Comparison of ENCODE assay signal across 14 cellular contexts in the genomic region with DNA sequence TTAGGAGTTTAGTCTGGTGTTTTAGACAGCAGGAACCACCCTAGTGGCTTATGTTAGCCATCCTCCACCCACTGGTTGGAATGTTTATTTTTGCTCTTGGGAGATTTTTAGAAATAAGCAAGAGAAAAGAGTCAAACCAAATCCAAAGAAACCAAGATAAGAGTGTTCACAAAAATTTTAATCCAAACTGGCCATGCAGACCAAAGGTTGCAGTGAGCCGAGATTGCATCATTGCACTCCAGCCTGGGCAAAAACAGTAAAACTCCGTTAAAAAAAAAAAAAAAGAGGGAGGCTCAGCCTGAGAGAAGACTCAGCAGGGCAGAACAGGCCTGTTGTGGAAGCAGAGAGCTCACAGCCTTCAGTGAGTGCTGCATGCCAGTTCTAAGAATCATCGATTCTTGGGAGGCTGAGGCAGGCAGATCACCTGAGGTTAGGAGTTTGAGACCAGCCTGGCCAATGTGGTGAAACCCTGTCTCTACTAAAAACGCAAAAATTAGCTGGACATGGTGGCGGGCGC. TPM values are rescaled to one million over a fixed set of nuclear protein-coding genes. Genes with fewer than 3 reads are reported as not detected.
A peak's percentile ranks its signal among the peaks of the same experiment; 100 is the strongest.
DNase-seq lines count a peak whose midpoint lies in the region; ATAC-seq, FAIRE-seq and TF ChIP-seq lines count a peak whose summit lies in the region.
"Had no signal": no experiment of that assay in that cellular context is flagged by ENCODE, and none has a peak within 500 bp of the region (broad histone marks: within the 10 kb centered on the region; RNA-seq: fewer than 3 reads in every experiment).

No MANE protein-coding gene starts in this region.

- no peak overlapping the region for H3K4me2 ChIP-seq in K562 (ENCODE audit: insufficient read depth, low read length)

- H2AFZ ChIP-seq in K562 (ENCODE audit: low read depth, low read length), result no peak overlapping the region

- H3K4me1 ChIP-seq in K562 (replicated peaks in 1 of 2; ENCODE audit: control insufficient read depth in 2 of 2, insufficient read depth in 2 of 2, low read length in 2 of 2) (peaks cover 0 to 3% of the 10 kb centered on the region in 2 experiments; a peak in 1 of 5 replicates), right lobe of liver (peaks cover 0 to 45% (median 12%) of the 10 kb centered on the region in 4 donors), upper lobe of right lung (no peaks in the 10 kb centered on the region), tibial nerve (no peaks in the 10 kb centered on the region)

- H3K27me3 ChIP-seq in K562 (ENCODE audit: control insufficient read depth in 2 of 2, insufficient read depth in 2 of 2, low read length in 2 of 2) (no peaks in the 10 kb centered on the region), right lobe of liver (no peaks in the 10 kb centered on the region), upper lobe of right lung (no peaks in the 10 kb centered on the region), tibial nerve (no peaks in the 10 kb centered on the region)

- H3K4me1 Mint-ChIP-seq in immature natural killer cell, result peaks cover 9 to 10% of the 10 kb centered on the region in 2 donors

- intact Hi-C loops in Right ventricle myocardium inferior (cut with DNase I) (no loop called here), cardiac septum (cut with DNase I) (no loop called here), K562 (cut with micrococcal nuclease) (no loop called here), right lobe of liver (cut with DNase I) (no loop called here), upper lobe of right lung (cut with DNase I) (no loop called here)

- TF ChIP-seq POLR2A in K562 (conservative IDR thresholded peaks at IDR 0.05) (no peak), right lobe of liver (IDR thresholded peaks at IDR 0.05) (no peak), tibial nerve (IDR thresholded peaks at IDR 0.05) (no peak)

- no TSS peak for BruUV-seq in K562 (replicated peaks; lab: Mats Ljungman, UMichigan)

- POLR2A ChIA-PET in K562 (lab: Yijun Ruan, JAX), result interaction anchor here (1.1 kb wide), 1 partner anchor 46 kb away, joined by 3 read pairs; no protein-coding TSS in a partner anchor

- DNase-seq in Right ventricle myocardium inferior (ENCODE audit: missing footprints) (no peak), cardiac septum (ENCODE audit: low spot score) (no peak), K562 (ENCODE audit: extremely low read depth in 1 of 4, low spot score in 3 of 4) (no peak), right lobe of liver (peak in 2 of 3 donors; percentile 58 to 76), upper lobe of right lung (no peak), NCI-H2196 treated with DMSO at 0.1 percent for 48 hours (lab: John Stamatoyannopoulos, UW; ENCODE audit: unreplicated experiment) (no peak), immature natural killer cell (no peak), tibial nerve (ENCODE audit: low spot score in 2 of 2) (no peak)
- DNase-seq: activated CD4-positive, alpha-beta T cell treated with anti-CD3 and anti-CD28 coated beads, Interleukin-2, amount 50 U/mL, for 1 hour; activated naive CD4-positive, alpha-beta T cell treated with anti-CD3 and anti-CD28 coated beads for 36 hours; effector memory CD8-positive, alpha-beta T cell had no signal

- no peaks in the 10 kb centered on the region for H3K9me3 ChIP-seq in K562 (replicated peaks; ENCODE audit: control insufficient read depth, insufficient read depth, low read depth, low read length)
- H3K9me3 ChIP-seq in right lobe of liver, result no peaks in the 10 kb centered on the region
- H3K9me3 ChIP-seq in upper lobe of right lung, result no peaks in the 10 kb centered on the region
- H3K9me3 ChIP-seq in tibial nerve, result no peaks in the 10 kb centered on the region

- no peak for TF ChIP-seq EP300 in K562 (IDR thresholded peaks at IDR 0.05; ENCODE audit: low read length)
- no peak for TF ChIP-seq EP300 in tibial nerve (IDR thresholded peaks at IDR 0.05)

- no peak overlapping the region for H3K4me3 Mint-ChIP-seq in immature natural killer cell
- H3K4me3 Mint-ChIP-seq: activated naive CD4-positive, alpha-beta T cell treated with anti-CD3 and anti-CD28 coated beads for 36 hours; effector memory CD8-positive, alpha-beta T cell had no signal

- no peaks in the 10 kb centered on the region for H3K79me2 ChIP-seq in K562 (ENCODE audit: control insufficient read depth, insufficient read depth, low read length)

- TF ChIP-seq CTCF in K562 (IDR thresholded peaks at IDR 0.05 in 2 of 3, conservative IDR thresholded peaks at IDR 0.05 in 1 of 3; ENCODE audit: insufficient read depth in 2 of 3, low read depth in 1 of 3, low read length in 3 of 3) (no peak), right lobe of liver (IDR thresholded peaks at IDR 0.05) (peak in 3 of 4 donors; percentile 21 to 24 (median 23)), upper lobe of right lung (IDR thresholded peaks at IDR 0.05) (no peak), tibial nerve (IDR thresholded peaks at IDR 0.05) (no peak)

- no peaks in the 10 kb centered on the region for H3K9me3 Mint-ChIP-seq in immature natural killer cell
- H3K9me3 Mint-ChIP-seq: activated naive CD4-positive, alpha-beta T cell treated with anti-CD3 and anti-CD28 coated beads for 36 hours; effector memory CD8-positive, alpha-beta T cell had no signal

- no peak for TF ChIP-seq RAD21 in K562 (CRISPR knock-in tag; conservative IDR thresholded peaks at IDR 0.05 in 1 of 2, IDR thresholded peaks at IDR 0.05 in 1 of 2)

- in situ Hi-C loops in K562 (cut with MboI), result no loop called here

- no peaks in the 10 kb centered on the region for H3K36me3 Mint-ChIP-seq in immature natural killer cell

- ATAC-seq in Right ventricle myocardium inferior (peak; percentile 70), K562 (peak; percentile 67), right lobe of liver (peak; percentile 66 to 81 (median 78)), upper lobe of right lung (no peak)
- ATAC-seq: effector memory CD8-positive, alpha-beta T cell had no signal

- no peak overlapping the region for H3K27ac Mint-ChIP-seq in immature natural killer cell
- H3K27ac Mint-ChIP-seq: activated naive CD4-positive, alpha-beta T cell treated with anti-CD3 and anti-CD28 coated beads for 36 hours had no signal

- H4K20me1 ChIP-seq in K562 (replicated peaks; ENCODE audit: control insufficient read depth, insufficient read depth, low read length), result no peaks in the 10 kb centered on the region

- no peak overlapping the region for H3K9ac ChIP-seq in K562 (ENCODE audit: insufficient read depth in 1 of 2, low read depth in 2 of 2, low read length in 2 of 2)

- H3K4me3 ChIP-seq in K562, result no peak overlapping the region
- H3K4me3 ChIP-seq in right lobe of liver, result no peak overlapping the region
- H3K4me3 ChIP-seq in upper lobe of right lung, result no peak overlapping the region
- no peak overlapping the region for H3K4me3 ChIP-seq in tibial nerve

- WGBS in K562 (ENCODE audit: insufficient coverage, low coverage, missing lambda C conversion rate), result 38% methylated on average over 5 of the region's 6 CpGs
- 22% methylated on average over 5 of the region's 6 CpGs for WGBS in right lobe of liver (ENCODE audit: insufficient coverage, low coverage, low lambda C conversion rate, missing lambda C conversion rate)
- 61 to 68% methylated on average over 6 of the region's 6 CpGs for WGBS in tibial nerve, 2 donors

- FAIRE-seq in K562 (lab: Jason Lieb, UNC), result no peak
- FAIRE-seq: A204.1, islet of Langerhans had no signal

- H3K9me1 ChIP-seq in K562 (ENCODE audit: control insufficient read depth, insufficient read depth, low read length), result no peaks in the 10 kb centered on the region

- H3K27ac ChIP-seq in K562 (ENCODE audit: extremely low read depth, low read depth, low read length), result no peak overlapping the region
- H3K27ac ChIP-seq in right lobe of liver, result peak overlapping the region in 2 of 3 donors; percentile 56 to 59
- H3K27ac ChIP-seq in upper lobe of right lung, result peak overlapping the region; percentile 17
- H3K27ac ChIP-seq in tibial nerve, result no peak overlapping the region

- H3K36me3 ChIP-seq in K562 (ENCODE audit: control insufficient read depth, insufficient read depth, low read length) (no peaks in the 10 kb centered on the region), right lobe of liver (no peaks in the 10 kb centered on the region), upper lobe of right lung (no peaks in the 10 kb centered on the region), tibial nerve (no peaks in the 10 kb centered on the region)

- H3K27me3 Mint-ChIP-seq in immature natural killer cell (ENCODE audit: low read depth in 3 of 3), result no peaks in the 10 kb centered on the region
- H3K27me3 Mint-ChIP-seq: effector memory CD8-positive, alpha-beta T cell had no signal

- CTCF ChIA-PET in K562 (lab: Yijun Ruan, JAX; ENCODE audit: low intra/inter-chr PET ratio), result no interaction called here

RNA-seq across cellular contexts. Expression of gene C16orf54, which starts 12.2 kb away (rescaled TPM):
- total RNA-seq in Right ventricle myocardium inferior (0.73 TPM), cardiac septum (0.94 TPM), K562 (2014; rRNA removed) (not detected in 2 replicates), K562 (2014; rRNA removed; fragmentation: Illumina TruSeq; extraction: Trizol) (not detected in 2 replicates), K562 (2015; rRNA removed; fragmentation: Illumina TruSeq; extraction: Trizol) (not detected in 2 replicates), K562 (2021) (0.09 TPM in 1 of 2 replicates, not detected in the other), right lobe of liver (1 to 10 TPM in 1 of 6 experiments, under 1 TPM in 5; 0.40 to 1.2 (median 0.66) TPM), upper lobe of right lung (7.3 TPM), tibial nerve (1 to 10 TPM in 1 of 4 donors, under 1 TPM in 3; 0.20 to 2.8 (median 0.61) TPM)
- total RNA-seq in K562 (2011; cell fraction: chromatin; rRNA removed; ENCODE audit: low replicate concordance), result not detected in 2 replicates
- not detected in 2 replicates for total RNA-seq in K562 (2011; cell fraction: nucleolus; rRNA removed)
- not detected in 2 replicates for total RNA-seq in K562 (2011; cell fraction: nucleoplasm; rRNA removed)
- polyA plus RNA-seq in K562 (2011; rRNA removed) (not detected in 2 replicates), K562 (2014; fragmentation: Illumina TruSeq; extraction: Trizol) (not detected in 2 replicates), K562 (2014; fragmentation: Nextera tagmentation; extraction: Ambion mirVana) (not detected), K562 (2014; rRNA removed) (not detected in 2 replicates), immature natural killer cell (10 to 100 TPM in 2 of 3 donors, 1 to 10 TPM in 1; 9.6 to 39.8 (median 21.9) TPM)
- not detected in 2 replicates for polyA plus RNA-seq in K562 (2011; cell fraction: cytosol; rRNA removed)
- not detected in 2 replicates for polyA plus RNA-seq in K562 (2011; cell fraction: nucleus; rRNA removed)
- polyA plus RNA-seq in K562 (2012), result not detected in 2 replicates
- polyA minus RNA-seq in K562 (2011; rRNA and poly(A)+ RNA removed), result not detected in 2 replicates
- polyA minus RNA-seq in K562 (2011; cell fraction: cytosol; rRNA and poly(A)+ RNA removed), result not detected in 2 replicates
- not detected in 2 replicates for polyA minus RNA-seq in K562 (2011; cell fraction: nucleus; rRNA and poly(A)+ RNA removed)

RNA-seq across cellular contexts. Expression of gene ZG16, which starts 20.0 kb away (rescaled TPM):
- total RNA-seq in Right ventricle myocardium inferior (not detected), cardiac septum (not detected), K562 (2014; rRNA removed) (not detected in 2 replicates), K562 (2014; rRNA removed; fragmentation: Illumina TruSeq; extraction: Trizol) (not detected in 2 replicates), K562 (2015; rRNA removed; fragmentation: Illumina TruSeq; extraction: Trizol) (not detected in 2 replicates), K562 (2021) (0.04 TPM in 1 of 2 replicates, not detected in the other), right lobe of liver (1 to 10 TPM in 4 of 6 experiments, under 1 TPM in 2; 0.06 to 3.1 (median 1.1) TPM), upper lobe of right lung (not detected), tibial nerve (not detected)
- not detected in 2 replicates for total RNA-seq in K562 (2011; cell fraction: chromatin; rRNA removed; ENCODE audit: low replicate concordance)
- total RNA-seq in K562 (2011; cell fraction: nucleolus; rRNA removed), result not detected in 2 replicates
- total RNA-seq in K562 (2011; cell fraction: nucleoplasm; rRNA removed), result not detected in 2 replicates
- polyA plus RNA-seq in K562 (2011; rRNA removed) (not detected in 2 replicates), K562 (2014; fragmentation: Illumina TruSeq; extraction: Trizol) (not detected in 2 replicates), K562 (2014; fragmentation: Nextera tagmentation; extraction: Ambion mirVana) (not detected), K562 (2014; rRNA removed) (not detected in 2 replicates), immature natural killer cell (not detected)
- not detected in 2 replicates for polyA plus RNA-seq in K562 (2011; cell fraction: cytosol; rRNA removed)
- not detected in 2 replicates for polyA plus RNA-seq in K562 (2011; cell fraction: nucleus; rRNA removed)
- not detected in 2 replicates for polyA plus RNA-seq in K562 (2012)
- polyA minus RNA-seq in K562 (2011; rRNA and poly(A)+ RNA removed), result not detected in 2 replicates
- polyA minus RNA-seq in K562 (2011; cell fraction: cytosol; rRNA and poly(A)+ RNA removed), result not detected in 2 replicates
- polyA minus RNA-seq in K562 (2011; cell fraction: nucleus; rRNA and poly(A)+ RNA removed), result not detected in 2 replicates
- total RNA-seq: activated naive CD4-positive, alpha-beta T cell treated with anti-CD3 and anti-CD28 coated beads for 36 hours; HT1080 had no signal

RNA-seq across cellular contexts. Expression of gene KIF22, which starts 32.5 kb away (rescaled TPM):
- 53.3 TPM for total RNA-seq in Right ventricle myocardium inferior
- 21.8 TPM for total RNA-seq in cardiac septum
- total RNA-seq in K562 (2011; cell fraction: chromatin; rRNA removed; ENCODE audit: low replicate concordance), result 212 and 457 TPM in 2 replicates
- 330 and 338 TPM in 2 replicates for total RNA-seq in K562 (2011; cell fraction: nucleolus; rRNA removed)
- 225 and 251 TPM in 2 replicates for total RNA-seq in K562 (2011; cell fraction: nucleoplasm; rRNA removed)
- total RNA-seq in K562 (2014; rRNA removed), result 131 and 146 TPM in 2 replicates
- total RNA-seq in K562 (2014; rRNA removed; fragmentation: Illumina TruSeq; extraction: Trizol), result 84.2 and 106 TPM in 2 replicates
- 115 and 117 TPM in 2 replicates for total RNA-seq in K562 (2015; rRNA removed; fragmentation: Illumina TruSeq; extraction: Trizol)
- total RNA-seq in K562 (2021), result 146 and 156 TPM in 2 replicates
- 232 and 251 TPM in 2 replicates for polyA plus RNA-seq in K562 (2011; rRNA removed)
- 202 and 227 TPM in 2 replicates for polyA plus RNA-seq in K562 (2011; cell fraction: cytosol; rRNA removed)
- polyA plus RNA-seq in K562 (2011; cell fraction: nucleus; rRNA removed), result 549 and 656 TPM in 2 replicates
- 111 and 163 TPM in 2 replicates for polyA plus RNA-seq in K562 (2012)
- 144 and 171 TPM in 2 replicates for polyA plus RNA-seq in K562 (2014; fragmentation: Illumina TruSeq; extraction: Trizol)
- polyA plus RNA-seq in K562 (2014; fragmentation: Nextera tagmentation; extraction: Ambion mirVana), result 10 to 100 TPM in 1 of 2 experiments, 1 to 10 TPM in 1; 8.7 to 18.2 TPM
- 180 and 185 TPM in 2 replicates for polyA plus RNA-seq in K562 (2014; rRNA removed)
- 154 and 186 TPM in 2 replicates for polyA minus RNA-seq in K562 (2011; rRNA and poly(A)+ RNA removed)
- 92.9 and 122 TPM in 2 replicates for polyA minus RNA-seq in K562 (2011; cell fraction: cytosol; rRNA and poly(A)+ RNA removed)
- 267 and 269 TPM in 2 replicates for polyA minus RNA-seq in K562 (2011; cell fraction: nucleus; rRNA and poly(A)+ RNA removed)
- 10 to 100 TPM in 5 of 6 experiments, 1 to 10 TPM in 1; 9.8 to 27.1 (median 24.7) TPM for total RNA-seq in right lobe of liver
- total RNA-seq in upper lobe of right lung, result 19.8 TPM
- polyA plus RNA-seq in immature natural killer cell, result 10 to 100 TPM; 33.1 to 45.2 (median 33.3) TPM
- 10 to 100 TPM; 19.9 to 42.8 (median 40.5) TPM for total RNA-seq in tibial nerve

RNA-seq across cellular contexts. Expression of gene MAZ, which starts 48.3 kb away (rescaled TPM):
- 92.0 TPM for total RNA-seq in Right ventricle myocardium inferior
- 72.4 TPM for total RNA-seq in cardiac septum
- 95.3 and 227 TPM in 2 replicates for total RNA-seq in K562 (2011; cell fraction: chromatin; rRNA removed; ENCODE audit: low replicate concordance)
- 242 and 255 TPM in 2 replicates for total RNA-seq in K562 (2011; cell fraction: nucleolus; rRNA removed)
- 165 and 167 TPM in 2 replicates for total RNA-seq in K562 (2011; cell fraction: nucleoplasm; rRNA removed)
- 414 and 504 TPM in 2 replicates for total RNA-seq in K562 (2014; rRNA removed)
- total RNA-seq in K562 (2014; rRNA removed; fragmentation: Illumina TruSeq; extraction: Trizol), result 196 and 250 TPM in 2 replicates
- total RNA-seq in K562 (2015; rRNA removed; fragmentation: Illumina TruSeq; extraction: Trizol), result 378 and 386 TPM in 2 replicates
- 518 and 532 TPM in 2 replicates for total RNA-seq in K562 (2021)
- polyA plus RNA-seq in K562 (2011; rRNA removed), result 216 and 275 TPM in 2 replicates
- polyA plus RNA-seq in K562 (2011; cell fraction: cytosol; rRNA removed), result 302 and 460 TPM in 2 replicates
- polyA plus RNA-seq in K562 (2011; cell fraction: nucleus; rRNA removed), result 274 and 319 TPM in 2 replicates
- 576 and 597 TPM in 2 replicates for polyA plus RNA-seq in K562 (2012)
- polyA plus RNA-seq in K562 (2014; fragmentation: Illumina TruSeq; extraction: Trizol), result 420 and 592 TPM in 2 replicates
- polyA plus RNA-seq in K562 (2014; fragmentation: Nextera tagmentation; extraction: Ambion mirVana), result 10 to 100 TPM; 45.4 to 59.3 TPM
- 225 and 259 TPM in 2 replicates for polyA plus RNA-seq in K562 (2014; rRNA removed)
- polyA minus RNA-seq in K562 (2011; rRNA and poly(A)+ RNA removed), result 238 and 356 TPM in 2 replicates
- 360 and 377 TPM in 2 replicates for polyA minus RNA-seq in K562 (2011; cell fraction: cytosol; rRNA and poly(A)+ RNA removed)
- 72.8 and 95.2 TPM in 2 replicates for polyA minus RNA-seq in K562 (2011; cell fraction: nucleus; rRNA and poly(A)+ RNA removed)
- total RNA-seq in right lobe of liver, result 100 to 1,000 TPM in 1 of 6 experiments, 10 to 100 TPM in 5; 42.9 to 106 (median 60.7) TPM
- 148 TPM for total RNA-seq in upper lobe of right lung
- 10 to 100 TPM; 49.2 to 54.8 (median 52.7) TPM for polyA plus RNA-seq in immature natural killer cell
- 10 to 100 TPM; 40.0 to 75.9 (median 62.0) TPM for total RNA-seq in tibial nerve

RNA-seq across cellular contexts. Expression of gene PRRT2, which starts 54.0 kb away (rescaled TPM):
- 3.2 TPM for total RNA-seq in Right ventricle myocardium inferior
- total RNA-seq in cardiac septum, result 2.1 TPM
- total RNA-seq in K562 (2011; cell fraction: chromatin; rRNA removed; ENCODE audit: low replicate concordance), result 2.5 and 4.2 TPM in 2 replicates
- total RNA-seq in K562 (2011; cell fraction: nucleolus; rRNA removed), result 1.7 and 2.8 TPM in 2 replicates
- total RNA-seq in K562 (2011; cell fraction: nucleoplasm; rRNA removed), result 2.1 and 6.5 TPM in 2 replicates
- total RNA-seq in K562 (2014; rRNA removed), result 0.16 and 0.27 TPM in 2 replicates
- total RNA-seq in K562 (2014; rRNA removed; fragmentation: Illumina TruSeq; extraction: Trizol), result 0.11 TPM in 1 of 2 replicates, not detected in the other
- total RNA-seq in K562 (2015; rRNA removed; fragmentation: Illumina TruSeq; extraction: Trizol), result 0.25 and 0.38 TPM in 2 replicates
- total RNA-seq in K562 (2021), result 0.69 and 1.2 TPM in 2 replicates
- 0.42 and 0.96 TPM in 2 replicates for polyA plus RNA-seq in K562 (2011; rRNA removed)
- 0.48 and 0.60 TPM in 2 replicates for polyA plus RNA-seq in K562 (2011; cell fraction: cytosol; rRNA removed)
- 9.4 and 12.9 TPM in 2 replicates for polyA plus RNA-seq in K562 (2011; cell fraction: nucleus; rRNA removed)
- 0.72 and 1.4 TPM in 2 replicates for polyA plus RNA-seq in K562 (2012)
- 0.28 and 0.46 TPM in 2 replicates for polyA plus RNA-seq in K562 (2014; fragmentation: Illumina TruSeq; extraction: Trizol)
- polyA plus RNA-seq in K562 (2014; fragmentation: Nextera tagmentation; extraction: Ambion mirVana), result not detected
- polyA plus RNA-seq in K562 (2014; rRNA removed), result 0.81 and 1.0 TPM in 2 replicates
- 0.25 and 0.30 TPM in 2 replicates for polyA minus RNA-seq in K562 (2011; rRNA and poly(A)+ RNA removed)
- polyA minus RNA-seq in K562 (2011; cell fraction: cytosol; rRNA and poly(A)+ RNA removed), result not detected in 2 replicates
- 1.3 and 1.6 TPM in 2 replicates for polyA minus RNA-seq in K562 (2011; cell fraction: nucleus; rRNA and poly(A)+ RNA removed)
- total RNA-seq in right lobe of liver, result under 1 TPM in 4 of 6 experiments, not detected in 2; 0.15 to 0.98 (median 0.51) TPM
- total RNA-seq in upper lobe of right lung, result 2.7 TPM
- not detected for polyA plus RNA-seq in immature natural killer cell
- total RNA-seq in tibial nerve, result 10 to 100 TPM; 10.0 to 28.4 (median 18.5) TPM

Comparison
In these comparisons a context has a peak if more than half of its experiments do, and no peak if none do; other contexts are left out.
1. DNase-seq: peak in right lobe of liver (2 of 3); none in Right ventricle myocardium inferior (single experiment), cardiac septum (single experiment), K562 (0 of 4), upper lobe of right lung (single experiment), NCI-H2196 treated with DMSO at 0.1 percent for 48 hours (single experiment), immature natural killer cell (0 of 3) and tibial nerve (0 of 2).
2. H3K27ac ChIP-seq: peak in right lobe of liver (2 of 3) and upper lobe of right lung (single experiment); none in K562 (single experiment) and tibial nerve (0 of 4).
3. CTCF ChIP-seq: peak in right lobe of liver (3 of 4); none in K562 (0 of 3), upper lobe of right lung (single experiment) and tibial nerve (0 of 5).